9 cellular contexts compared by ENCODE assay signal in genomic region chr21:45136927-45137611, GRCh38.
DNase-seq lines count a peak whose midpoint lies in the region; ATAC-seq, FAIRE-seq and TF ChIP-seq lines count a peak whose summit lies in the region.
"Had no signal": no experiment of that assay in that cellular context is flagged by ENCODE, and none has a peak within 500 bp of the region (broad histone marks: within the 10 kb centered on the region; RNA-seq: fewer than 3 reads in every experiment).

No MANE protein-coding gene starts in this region.

- peaks cover 10% of the 10 kb centered on the region for H3K36me3 ChIP-seq in thoracic aorta

- H3K9me3 Mint-ChIP-seq in activated T-helper 2 cell treated with anti-CD3 and anti-CD28 coated beads, Interferon-gamma antibody, Interleukin-2, Interleukin-4, amounts not matched to agents 10 μg/mL and 5 μg/mL and 100 μg/mL, durations not matched to agents 14 hours and 24 hours and 36 hours, result no peaks in the 10 kb centered on the region
- H3K9me3 Mint-ChIP-seq: activated naive CD4-positive, alpha-beta T cell treated with anti-CD3 and anti-CD28 coated beads, Interleukin-2, amount 50 U/mL, for 24 hours had no signal

- no peaks in the 10 kb centered on the region for H3K9me3 ChIP-seq in thoracic aorta

- ATAC-seq in foreskin keratinocyte, result peak; percentile 62
- ATAC-seq in thoracic aorta (ENCODE audit: insufficient number of reproducible peaks, low FRiP score, low read depth), result no peak
- no peak for ATAC-seq in HG02852 (IDR thresholded peaks at IDR 0.05; ENCODE audit: unreplicated experiment)

- intact Hi-C loops in activated T-helper 2 cell treated with anti-CD3 and anti-CD28 coated beads, Interferon-gamma antibody, Interleukin-2, Interleukin-4, amounts not matched to agents 10 μg/mL and 5 μg/mL and 100 μg/mL, durations not matched to agents 14 hours and 24 hours and 36 hours (cut with micrococcal nuclease), result loop anchor here (5.0 kb wide), 1 partner anchor 150 kb away; the partner anchor contains the start of gene POFUT2

- no peak overlapping the region for H3K4me3 Mint-ChIP-seq in activated T-helper 2 cell treated with anti-CD3 and anti-CD28 coated beads, Interferon-gamma antibody, Interleukin-2, Interleukin-4, amounts not matched to agents 10 μg/mL and 5 μg/mL and 100 μg/mL, durations not matched to agents 14 hours and 24 hours and 36 hours (ENCODE audit: low read depth)
- H3K4me3 Mint-ChIP-seq: activated naive CD4-positive, alpha-beta T cell treated with anti-CD3 and anti-CD28 coated beads, Interleukin-2, amount 50 U/mL, for 24 hours had no signal

- H3K27me3 Mint-ChIP-seq in activated T-helper 2 cell treated with anti-CD3 and anti-CD28 coated beads, Interferon-gamma antibody, Interleukin-2, Interleukin-4, amounts not matched to agents 10 μg/mL and 5 μg/mL and 100 μg/mL, durations not matched to agents 14 hours and 24 hours and 36 hours (ENCODE audit: low read depth), result no peaks in the 10 kb centered on the region
- H3K27me3 Mint-ChIP-seq: activated naive CD4-positive, alpha-beta T cell treated with anti-CD3 and anti-CD28 coated beads, Interleukin-2, amount 50 U/mL, for 24 hours had no signal

- FAIRE-seq in D721Med (lab: Jason Lieb, UNC), result no peak
- peak; percentile 8 for FAIRE-seq in RCC 7860 (lab: Jason Lieb, UNC)

- no peak overlapping the region for H3K4me3 ChIP-seq in thoracic aorta

- H3K27me3 ChIP-seq in foreskin keratinocyte (no peaks in the 10 kb centered on the region), thoracic aorta (replicated peaks; ENCODE audit: insufficient read depth) (no peaks in the 10 kb centered on the region)

- H3K4me1 ChIP-seq in foreskin keratinocyte, result no peaks in the 10 kb centered on the region
- H3K4me1 ChIP-seq in thoracic aorta (ENCODE audit: control insufficient read depth in 1 of 2, low read depth in 2 of 2), result peaks cover 10 to 52% of the 10 kb centered on the region in 2 donors

- TF ChIP-seq CTCF in D721Med (IDR thresholded peaks at IDR 0.05; ENCODE audit: insufficient read depth, missing control alignments) (peak; percentile 89), foreskin keratinocyte (conservative IDR thresholded peaks at IDR 0.05) (peak; percentile 90), thoracic aorta (IDR thresholded peaks at IDR 0.05) (peak; percentile 81)

- H3K27ac ChIP-seq in foreskin keratinocyte (no peak overlapping the region), thoracic aorta (peak overlapping the region; percentile 8 to 42)

- TF ChIP-seq EP300 in Ishikawa (IDR thresholded peaks at IDR 0.05; ENCODE audit: borderline replicate concordance), result no peak

- peaks cover 10% of the 10 kb centered on the region for H3K4me1 Mint-ChIP-seq in activated T-helper 2 cell treated with anti-CD3 and anti-CD28 coated beads, Interferon-gamma antibody, Interleukin-2, Interleukin-4, amounts not matched to agents 10 μg/mL and 5 μg/mL and 100 μg/mL, durations not matched to agents 14 hours and 24 hours and 36 hours (ENCODE audit: low read depth)

- peak; percentile 80 for TF ChIP-seq RAD21 in Ishikawa (IDR thresholded peaks at IDR 0.05; ENCODE audit: low read depth)

- H3K36me3 Mint-ChIP-seq in activated T-helper 2 cell treated with anti-CD3 and anti-CD28 coated beads, Interferon-gamma antibody, Interleukin-2, Interleukin-4, amounts not matched to agents 10 μg/mL and 5 μg/mL and 100 μg/mL, durations not matched to agents 14 hours and 24 hours and 36 hours (ENCODE audit: low read depth), result no peaks in the 10 kb centered on the region
- H3K36me3 Mint-ChIP-seq: activated naive CD4-positive, alpha-beta T cell treated with anti-CD3 and anti-CD28 coated beads, Interleukin-2, amount 50 U/mL, for 24 hours had no signal

- DNase-seq in D721Med (ENCODE audit: insufficient read length, low spot score), result peak; percentile 70
- peak; percentile 70 for DNase-seq in RCC 7860 (ENCODE audit: low spot score)
- DNase-seq in activated T-helper 2 cell treated with anti-CD3 and anti-CD28 coated beads, Interferon-gamma antibody, Interleukin-2, Interleukin-4, amounts not matched to agents 10 μg/mL and 5 μg/mL and 100 μg/mL, durations not matched to agents 14 hours and 24 hours and 36 hours (ENCODE audit: low spot score), result peak; percentile 42
- DNase-seq in foreskin keratinocyte, result peak; percentile 39 to 65
- peak; percentile 59 for DNase-seq in occipital lobe (lab: John Stamatoyannopoulos, UW)
- DNase-seq in thoracic aorta (ENCODE audit: low spot score), result peak; percentile 58

- peak overlapping the region; percentile 4 for H3K27ac Mint-ChIP-seq in activated T-helper 2 cell treated with anti-CD3 and anti-CD28 coated beads, Interferon-gamma antibody, Interleukin-2, Interleukin-4, amounts not matched to agents 10 μg/mL and 5 μg/mL and 100 μg/mL, durations not matched to agents 14 hours and 24 hours and 36 hours
- H3K27ac Mint-ChIP-seq: activated naive CD4-positive, alpha-beta T cell treated with anti-CD3 and anti-CD28 coated beads, Interleukin-2, amount 50 U/mL, for 24 hours had no signal

TF ChIP-seq in Ishikawa, 13 proteins besides CTCF, POLR2A, EP300 and RAD21:
- TF ChIP-seq TCF12 (IDR thresholded peaks at IDR 0.05; ENCODE audit: low read depth) (no peak), YY1 (IDR thresholded peaks at IDR 0.05; ENCODE audit: low read depth) (no peak), TAF1 (IDR thresholded peaks at IDR 0.05; ENCODE audit: low read depth) (no peak), ZBTB7A (IDR thresholded peaks at IDR 0.05; ENCODE audit: low read depth) (no peak), CEBPB (IDR thresholded peaks at IDR 0.05) (no peak), NFIC (IDR thresholded peaks at IDR 0.05) (no peak), FOXM1 (IDR thresholded peaks at IDR 0.05; ENCODE audit: borderline replicate concordance, low read depth) (no peak), TEAD4 (IDR thresholded peaks at IDR 0.05) (no peak), EGR1 (IDR thresholded peaks at IDR 0.05) (no peak), MAX (IDR thresholded peaks at IDR 0.05) (no peak), CREB1 (IDR thresholded peaks at IDR 0.05; ENCODE audit: low read depth) (no peak)
- TF ChIP-seq, protein P1, sequence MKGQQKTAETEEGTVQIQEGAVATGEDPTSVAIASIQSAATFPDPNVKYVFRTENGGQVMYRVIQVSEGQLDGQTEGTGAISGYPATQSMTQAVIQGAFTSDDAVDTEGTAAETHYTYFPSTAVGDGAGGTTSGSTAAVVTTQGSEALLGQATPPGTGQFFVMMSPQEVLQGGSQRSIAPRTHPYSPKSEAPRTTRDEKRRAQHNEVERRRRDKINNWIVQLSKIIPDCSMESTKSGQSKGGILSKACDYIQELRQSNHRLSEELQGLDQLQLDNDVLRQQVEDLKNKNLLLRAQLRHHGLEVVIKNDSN (IDR thresholded peaks at IDR 0.05), result no peak
- TF ChIP-seq, protein P2, sequence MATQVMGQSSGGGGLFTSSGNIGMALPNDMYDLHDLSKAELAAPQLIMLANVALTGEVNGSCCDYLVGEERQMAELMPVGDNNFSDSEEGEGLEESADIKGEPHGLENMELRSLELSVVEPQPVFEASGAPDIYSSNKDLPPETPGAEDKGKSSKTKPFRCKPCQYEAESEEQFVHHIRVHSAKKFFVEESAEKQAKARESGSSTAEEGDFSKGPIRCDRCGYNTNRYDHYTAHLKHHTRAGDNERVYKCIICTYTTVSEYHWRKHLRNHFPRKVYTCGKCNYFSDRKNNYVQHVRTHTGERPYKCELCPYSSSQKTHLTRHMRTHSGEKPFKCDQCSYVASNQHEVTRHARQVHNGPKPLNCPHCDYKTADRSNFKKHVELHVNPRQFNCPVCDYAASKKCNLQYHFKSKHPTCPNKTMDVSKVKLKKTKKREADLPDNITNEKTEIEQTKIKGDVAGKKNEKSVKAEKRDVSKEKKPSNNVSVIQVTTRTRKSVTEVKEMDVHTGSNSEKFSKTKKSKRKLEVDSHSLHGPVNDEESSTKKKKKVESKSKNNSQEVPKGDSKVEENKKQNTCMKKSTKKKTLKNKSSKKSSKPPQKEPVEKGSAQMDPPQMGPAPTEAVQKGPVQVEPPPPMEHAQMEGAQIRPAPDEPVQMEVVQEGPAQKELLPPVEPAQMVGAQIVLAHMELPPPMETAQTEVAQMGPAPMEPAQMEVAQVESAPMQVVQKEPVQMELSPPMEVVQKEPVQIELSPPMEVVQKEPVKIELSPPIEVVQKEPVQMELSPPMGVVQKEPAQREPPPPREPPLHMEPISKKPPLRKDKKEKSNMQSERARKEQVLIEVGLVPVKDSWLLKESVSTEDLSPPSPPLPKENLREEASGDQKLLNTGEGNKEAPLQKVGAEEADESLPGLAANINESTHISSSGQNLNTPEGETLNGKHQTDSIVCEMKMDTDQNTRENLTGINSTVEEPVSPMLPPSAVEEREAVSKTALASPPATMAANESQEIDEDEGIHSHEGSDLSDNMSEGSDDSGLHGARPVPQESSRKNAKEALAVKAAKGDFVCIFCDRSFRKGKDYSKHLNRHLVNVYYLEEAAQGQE (IDR thresholded peaks at IDR 0.05; ENCODE audit: low read depth), result no peak
